20 cellular contexts compared by ENCODE assay signal in genomic region chr1:163296504-163296903, GRCh38. TPM values are rescaled to one million over a fixed set of nuclear protein-coding genes. Genes with fewer than 3 reads are reported as not detected.
"Had no signal": no experiment of that assay in that cellular context is flagged by ENCODE, and none has a peak within 500 bp of the region (broad histone marks: within the 10 kb centered on the region; RNA-seq: fewer than 3 reads in every experiment).

No MANE protein-coding gene starts in this region.

- H3K27ac Mint-ChIP-seq: naive thymus-derived CD4-positive, alpha-beta T cell; nephron; stimulated activated memory B cell treated with anti-CD40 and anti-IgM and Interleukin-4, amounts not matched to agents 10 μg/mL and 1 μg/mL and 100 μg/mL, for 72 hours had no signal

- H3K4me3 ChIP-seq: dorsolateral prefrontal cortex, gastrocnemius medialis, prostate gland, skin epidermis, spleen, thoracic aorta, tibial nerve, upper lobe of left lung had no signal

- H3K36me3 ChIP-seq: gastrocnemius medialis, prostate gland, thoracic aorta had no signal

- H3K27ac ChIP-seq: dorsolateral prefrontal cortex, gastrocnemius medialis, prostate gland, skin epidermis, spleen, thoracic aorta, tibial nerve, upper lobe of left lung had no signal

- H3K4me3 Mint-ChIP-seq: naive thymus-derived CD4-positive, alpha-beta T cell; nephron; stimulated activated memory B cell treated with anti-CD40 and anti-IgM and Interleukin-4, amounts not matched to agents 10 μg/mL and 1 μg/mL and 100 μg/mL, for 72 hours had no signal

- H3K4me1 ChIP-seq: gastrocnemius medialis, prostate gland, spleen, tibial nerve, upper lobe of left lung had no signal

- H3K9me3 ChIP-seq: gastrocnemius medialis, prostate gland, thoracic aorta, upper lobe of left lung had no signal

- H3K27me3 Mint-ChIP-seq: naive thymus-derived CD4-positive, alpha-beta T cell; stimulated activated memory B cell treated with anti-CD40 and anti-IgM and Interleukin-4, amounts not matched to agents 10 μg/mL and 1 μg/mL and 100 μg/mL, for 72 hours had no signal

- DNase-seq: dorsolateral prefrontal cortex; effector CD4-positive, alpha-beta T cell; gastrocnemius medialis; head of caudate nucleus; mesendoderm; midbrain; naive thymus-derived CD4-positive, alpha-beta T cell; nucleus accumbens; right cardiac atrium; spleen; stimulated activated CD4-positive, alpha-beta T cell treated with anti-CD3 and anti-CD28 coated beads, Interleukin-4, amount 100 ng/mL, for 4 hours; stimulated activated naive CD8-positive, alpha-beta T cell treated with anti-CD3 and anti-CD28 coated beads, Interleukin-15, Interleukin-2, amounts not matched to agents 100 U/mL and 50 U/mL, for 24 hours; substantia nigra; upper lobe of left lung had no signal

- H3K27me3 ChIP-seq: dorsolateral prefrontal cortex, gastrocnemius medialis, spleen, tibial nerve, upper lobe of left lung had no signal

- H3K4me1 Mint-ChIP-seq: naive thymus-derived CD4-positive, alpha-beta T cell; nephron; stimulated activated memory B cell treated with anti-CD40 and anti-IgM and Interleukin-4, amounts not matched to agents 10 μg/mL and 1 μg/mL and 100 μg/mL, for 72 hours had no signal

RNA-seq across cellular contexts. Expression of gene NUF2, which starts 25.2 kb away (rescaled TPM):
- total RNA-seq: gastrocnemius medialis had no signal
